ENCODE assay signal across 26 cellular contexts in the genomic region with DNA sequence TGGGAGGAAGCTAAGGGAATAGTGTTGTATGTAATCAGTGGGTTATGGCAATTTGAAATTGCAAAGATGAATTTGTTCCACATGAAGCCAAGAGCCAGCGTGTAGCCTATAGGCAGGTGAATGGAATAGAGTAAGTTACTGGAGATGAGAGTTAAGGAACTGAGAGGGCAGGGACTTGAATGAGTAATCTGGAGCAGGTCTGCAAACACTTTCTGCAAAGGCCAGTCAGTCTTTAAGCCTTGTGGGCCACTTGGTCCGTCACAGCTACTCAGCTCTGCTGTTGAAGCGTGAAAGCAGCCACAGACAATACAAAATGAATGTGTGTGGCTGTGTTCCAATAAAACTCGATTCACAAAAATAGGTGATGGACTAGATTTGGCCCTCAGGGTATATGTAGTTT.
"Had no signal": no experiment of that assay in that cellular context is flagged by ENCODE, and none has a peak within 500 bp of the region (broad histone marks: within the 10 kb centered on the region; RNA-seq: fewer than 3 reads in every experiment).

No MANE protein-coding gene starts in this region.

- H3K9me3 Mint-ChIP-seq: activated T-helper 1 cell treated with anti-CD3 and anti-CD28 coated beads, Interleukin-12 subunit alpha, Interleukin-12 subunit beta, Interleukin-2, Interleukin-4 antibody, amounts not matched to agents 30 ng/mL and 10 ng/mL and 1 ng/mL, durations not matched to agents 14 hours and 24 hours and 36 hours; immature natural killer cell; mesothelial cell of epicardium; naive thymus-derived CD8-positive, alpha-beta T cell; type B pancreatic cell had no signal

- H3K79me2 ChIP-seq: hepatocyte had no signal

- H3K4me3 ChIP-seq: adrenal gland, hepatocyte, lung, sigmoid colon, smooth muscle cell, testis, vagina had no signal

- ATAC-seq: activated CD8-positive, alpha-beta T cell treated with anti-CD3 and anti-CD28 coated beads, Interleukin-2, amount 10 ng/mL, durations not matched to agents 7 days and 5 days; left lobe of liver; naive thymus-derived CD8-positive, alpha-beta T cell had no signal

- H3K27me3 Mint-ChIP-seq: activated naive CD8-positive, alpha-beta T cell; naive thymus-derived CD8-positive, alpha-beta T cell; progenitor cell of endocrine pancreas; type B pancreatic cell had no signal

- H3K4me1 Mint-ChIP-seq: mesothelial cell of epicardium had no signal

- H3K27ac ChIP-seq: adrenal gland, hepatocyte, sigmoid colon, testis, vagina had no signal

- DNase-seq: activated CD4-positive, alpha-beta T cell treated with anti-CD3 and anti-CD28 coated beads for 1 hour; activated CD4-positive, alpha-beta T cell treated with anti-CD3 and anti-CD28 coated beads, Interleukin-2, amount 50 U/mL, for 1 hour; activated CD8-positive, alpha-beta T cell treated with anti-CD3 and anti-CD28 coated beads, Interleukin-2, amount 10 ng/mL, durations not matched to agents 7 days and 5 days; activated gamma-delta T cell treated with Interleukin-2 at 50 U/mL for 16 hours; adrenal gland; central memory CD4-positive, alpha-beta T cell; dermis blood vessel endothelial cell; effector CD8-positive, alpha-beta T cell; glutamatergic neuron; immature natural killer cell; naive thymus-derived CD8-positive, alpha-beta T cell; retina; sigmoid colon; stimulated activated CD4-positive, alpha-beta T cell treated with anti-CD3 and anti-CD28 coated beads, Interleukin-15, amount 100 ng/mL, for 24 hours; stimulated activated naive CD4-positive, alpha-beta T cell; testis had no signal

- H3K4me1 ChIP-seq: adrenal gland, sigmoid colon, testis, vagina had no signal

- H3K27me3 ChIP-seq: adrenal gland, hepatocyte, sigmoid colon, testis, vagina had no signal

- H3K9me3 ChIP-seq: adrenal gland, sigmoid colon, testis, vagina had no signal

- H3K27ac Mint-ChIP-seq: activated CD8-positive, alpha-beta T cell treated with anti-CD3 and anti-CD28 coated beads, Interleukin-2, amount 10 ng/mL, durations not matched to agents 7 days and 5 days; activated naive CD8-positive, alpha-beta T cell; mesothelial cell of epicardium; progenitor cell of endocrine pancreas; type B pancreatic cell had no signal

- H3K4me3 Mint-ChIP-seq: activated CD8-positive, alpha-beta T cell treated with anti-CD3 and anti-CD28 coated beads, Interleukin-2, amount 10 ng/mL, durations not matched to agents 7 days and 5 days; activated naive CD8-positive, alpha-beta T cell; activated T-helper 1 cell treated with anti-CD3 and anti-CD28 coated beads, Interleukin-12 subunit alpha, Interleukin-12 subunit beta, Interleukin-2, Interleukin-4 antibody, amounts not matched to agents 30 ng/mL and 10 ng/mL and 1 ng/mL, durations not matched to agents 14 hours and 24 hours and 36 hours; immature natural killer cell; mesothelial cell of epicardium; naive thymus-derived CD8-positive, alpha-beta T cell; type B pancreatic cell had no signal

- H3K4me2 ChIP-seq: hepatocyte, smooth muscle cell had no signal
